In the genomic region with DNA sequence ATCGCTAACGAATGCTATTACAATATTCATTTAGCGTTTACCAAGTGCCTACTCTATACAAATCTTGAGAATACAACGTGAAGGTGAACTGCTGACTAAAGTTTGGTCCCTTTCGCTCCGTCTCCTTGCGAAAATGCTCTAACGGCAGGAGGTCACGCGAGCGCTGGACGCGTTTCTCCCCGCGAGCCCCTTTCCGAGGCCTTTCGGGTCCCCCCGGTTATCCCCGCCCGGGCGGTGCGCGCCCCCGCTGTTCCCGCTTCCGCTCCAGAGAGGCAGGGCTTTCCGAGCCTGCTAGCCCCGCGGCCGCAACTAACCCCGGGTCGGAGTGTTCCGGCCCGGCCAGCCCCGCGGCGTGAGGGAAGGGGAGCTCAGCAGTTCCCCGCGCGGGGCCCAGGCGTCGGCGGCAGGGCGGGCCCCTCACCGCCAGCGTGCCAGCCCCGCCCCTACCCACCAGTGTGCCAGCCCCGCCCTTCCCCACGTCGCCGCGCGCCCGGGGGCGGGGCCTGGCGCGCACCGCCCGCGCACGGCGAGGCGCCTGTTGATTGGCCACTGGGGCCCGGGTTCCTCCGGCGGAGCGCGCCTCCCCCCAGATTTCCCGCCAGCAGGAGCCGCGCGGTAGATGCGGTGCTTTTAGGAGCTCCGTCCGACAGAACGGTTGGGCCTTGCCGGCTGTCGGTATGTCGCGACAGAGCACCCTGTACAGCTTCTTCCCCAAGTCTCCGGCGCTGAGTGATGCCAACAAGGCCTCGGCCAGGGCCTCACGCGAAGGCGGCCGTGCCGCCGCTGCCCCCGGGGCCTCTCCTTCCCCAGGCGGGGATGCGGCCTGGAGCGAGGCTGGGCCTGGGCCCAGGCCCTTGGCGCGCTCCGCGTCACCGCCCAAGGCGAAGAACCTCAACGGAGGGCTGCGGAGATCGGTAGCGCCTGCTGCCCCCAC, we compare ENCODE assay signal across 1 cellular context.
A peak's percentile ranks its signal among the peaks of the same experiment; 100 is the strongest.
TF ChIP-seq lines count a peak whose summit lies in the region.

A gene with protein sequence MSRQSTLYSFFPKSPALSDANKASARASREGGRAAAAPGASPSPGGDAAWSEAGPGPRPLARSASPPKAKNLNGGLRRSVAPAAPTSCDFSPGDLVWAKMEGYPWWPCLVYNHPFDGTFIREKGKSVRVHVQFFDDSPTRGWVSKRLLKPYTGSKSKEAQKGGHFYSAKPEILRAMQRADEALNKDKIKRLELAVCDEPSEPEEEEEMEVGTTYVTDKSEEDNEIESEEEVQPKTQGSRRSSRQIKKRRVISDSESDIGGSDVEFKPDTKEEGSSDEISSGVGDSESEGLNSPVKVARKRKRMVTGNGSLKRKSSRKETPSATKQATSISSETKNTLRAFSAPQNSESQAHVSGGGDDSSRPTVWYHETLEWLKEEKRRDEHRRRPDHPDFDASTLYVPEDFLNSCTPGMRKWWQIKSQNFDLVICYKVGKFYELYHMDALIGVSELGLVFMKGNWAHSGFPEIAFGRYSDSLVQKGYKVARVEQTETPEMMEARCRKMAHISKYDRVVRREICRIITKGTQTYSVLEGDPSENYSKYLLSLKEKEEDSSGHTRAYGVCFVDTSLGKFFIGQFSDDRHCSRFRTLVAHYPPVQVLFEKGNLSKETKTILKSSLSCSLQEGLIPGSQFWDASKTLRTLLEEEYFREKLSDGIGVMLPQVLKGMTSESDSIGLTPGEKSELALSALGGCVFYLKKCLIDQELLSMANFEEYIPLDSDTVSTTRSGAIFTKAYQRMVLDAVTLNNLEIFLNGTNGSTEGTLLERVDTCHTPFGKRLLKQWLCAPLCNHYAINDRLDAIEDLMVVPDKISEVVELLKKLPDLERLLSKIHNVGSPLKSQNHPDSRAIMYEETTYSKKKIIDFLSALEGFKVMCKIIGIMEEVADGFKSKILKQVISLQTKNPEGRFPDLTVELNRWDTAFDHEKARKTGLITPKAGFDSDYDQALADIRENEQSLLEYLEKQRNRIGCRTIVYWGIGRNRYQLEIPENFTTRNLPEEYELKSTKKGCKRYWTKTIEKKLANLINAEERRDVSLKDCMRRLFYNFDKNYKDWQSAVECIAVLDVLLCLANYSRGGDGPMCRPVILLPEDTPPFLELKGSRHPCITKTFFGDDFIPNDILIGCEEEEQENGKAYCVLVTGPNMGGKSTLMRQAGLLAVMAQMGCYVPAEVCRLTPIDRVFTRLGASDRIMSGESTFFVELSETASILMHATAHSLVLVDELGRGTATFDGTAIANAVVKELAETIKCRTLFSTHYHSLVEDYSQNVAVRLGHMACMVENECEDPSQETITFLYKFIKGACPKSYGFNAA (N-terminal part only) (plus strand): TSS at position 589 of the 934 bp plus-strand sequence. CDS start 89 bp downstream, at position 678.

TF ChIP-seq in HEK293, 187 proteins besides CTCF, POLR2A, EP300 and RAD21 (continued from another document and continues in another):
- TF ChIP-seq ZNF311 (tag by site-specific recombination; IDR thresholded peaks at IDR 0.05; ENCODE audit: borderline replicate concordance) (no peak), ZNF677 (tag by site-specific recombination; IDR thresholded peaks at IDR 0.05) (no peak), ZSCAN23 (tag by site-specific recombination; IDR thresholded peaks at IDR 0.05) (no peak), GLIS2 (tag by site-specific recombination; IDR thresholded peaks at IDR 0.05) (peak; percentile 45; the same call in 1 of the 2 replicates), ZNF596 (tag by site-specific recombination; IDR thresholded peaks at IDR 0.05) (no peak), ZNF629 (tag by site-specific recombination; IDR thresholded peaks at IDR 0.05) (peak; percentile 20; the same call in 1 of the 2 replicates), GLI4 (tag by site-specific recombination; IDR thresholded peaks at IDR 0.05) (no peak), ZBTB20 (tag by site-specific recombination; IDR thresholded peaks at IDR 0.05) (peak; percentile 85), ZNF623 (tag by site-specific recombination; IDR thresholded peaks at IDR 0.05) (no peak), BCL11A (tag by site-specific recombination; IDR thresholded peaks at IDR 0.05; ENCODE audit: low read depth) (no peak), ZNF585B (tag by site-specific recombination; IDR thresholded peaks at IDR 0.05) (no peak), EGR2 (tag by site-specific recombination; IDR thresholded peaks at IDR 0.05; ENCODE audit: low read depth) (no peak), ZNF155 (tag by site-specific recombination; IDR thresholded peaks at IDR 0.05) (no peak), ZBTB7A (tag by site-specific recombination; IDR thresholded peaks at IDR 0.05; ENCODE audit: low read depth) (no peak), REPIN1 (tag by site-specific recombination; IDR thresholded peaks at IDR 0.05; ENCODE audit: low read depth) (no peak)
- TF ChIP-seq, protein P1, sequence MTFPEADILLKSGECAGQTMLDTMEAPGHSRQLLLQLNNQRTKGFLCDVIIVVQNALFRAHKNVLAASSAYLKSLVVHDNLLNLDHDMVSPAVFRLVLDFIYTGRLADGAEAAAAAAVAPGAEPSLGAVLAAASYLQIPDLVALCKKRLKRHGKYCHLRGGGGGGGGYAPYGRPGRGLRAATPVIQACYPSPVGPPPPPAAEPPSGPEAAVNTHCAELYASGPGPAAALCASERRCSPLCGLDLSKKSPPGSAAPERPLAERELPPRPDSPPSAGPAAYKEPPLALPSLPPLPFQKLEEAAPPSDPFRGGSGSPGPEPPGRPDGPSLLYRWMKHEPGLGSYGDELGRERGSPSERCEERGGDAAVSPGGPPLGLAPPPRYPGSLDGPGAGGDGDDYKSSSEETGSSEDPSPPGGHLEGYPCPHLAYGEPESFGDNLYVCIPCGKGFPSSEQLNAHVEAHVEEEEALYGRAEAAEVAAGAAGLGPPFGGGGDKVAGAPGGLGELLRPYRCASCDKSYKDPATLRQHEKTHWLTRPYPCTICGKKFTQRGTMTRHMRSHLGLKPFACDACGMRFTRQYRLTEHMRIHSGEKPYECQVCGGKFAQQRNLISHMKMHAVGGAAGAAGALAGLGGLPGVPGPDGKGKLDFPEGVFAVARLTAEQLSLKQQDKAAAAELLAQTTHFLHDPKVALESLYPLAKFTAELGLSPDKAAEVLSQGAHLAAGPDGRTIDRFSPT (tag by site-specific recombination; IDR thresholded peaks at IDR 0.05) = peak; percentile 76; the same call in 1 of the 2 replicates
- TF ChIP-seq, protein P2, sequence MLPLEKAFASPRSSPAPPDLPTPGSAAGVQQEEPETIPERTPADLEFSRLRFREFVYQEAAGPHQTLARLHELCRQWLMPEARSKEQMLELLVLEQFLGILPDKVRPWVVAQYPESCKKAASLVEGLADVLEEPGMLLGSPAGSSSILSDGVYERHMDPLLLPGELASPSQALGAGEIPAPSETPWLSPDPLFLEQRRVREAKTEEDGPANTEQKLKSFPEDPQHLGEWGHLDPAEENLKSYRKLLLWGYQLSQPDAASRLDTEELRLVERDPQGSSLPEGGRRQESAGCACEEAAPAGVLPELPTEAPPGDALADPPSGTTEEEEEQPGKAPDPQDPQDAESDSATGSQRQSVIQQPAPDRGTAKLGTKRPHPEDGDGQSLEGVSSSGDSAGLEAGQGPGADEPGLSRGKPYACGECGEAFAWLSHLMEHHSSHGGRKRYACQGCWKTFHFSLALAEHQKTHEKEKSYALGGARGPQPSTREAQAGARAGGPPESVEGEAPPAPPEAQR (tag by site-specific recombination; IDR thresholded peaks at IDR 0.05) = no peak
- TF ChIP-seq, protein P3, sequence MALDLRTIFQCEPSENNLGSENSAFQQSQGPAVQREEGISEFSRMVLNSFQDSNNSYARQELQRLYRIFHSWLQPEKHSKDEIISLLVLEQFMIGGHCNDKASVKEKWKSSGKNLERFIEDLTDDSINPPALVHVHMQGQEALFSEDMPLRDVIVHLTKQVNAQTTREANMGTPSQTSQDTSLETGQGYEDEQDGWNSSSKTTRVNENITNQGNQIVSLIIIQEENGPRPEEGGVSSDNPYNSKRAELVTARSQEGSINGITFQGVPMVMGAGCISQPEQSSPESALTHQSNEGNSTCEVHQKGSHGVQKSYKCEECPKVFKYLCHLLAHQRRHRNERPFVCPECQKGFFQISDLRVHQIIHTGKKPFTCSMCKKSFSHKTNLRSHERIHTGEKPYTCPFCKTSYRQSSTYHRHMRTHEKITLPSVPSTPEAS (tag by site-specific recombination; IDR thresholded peaks at IDR 0.05) = no peak
- TF ChIP-seq, protein P4, sequence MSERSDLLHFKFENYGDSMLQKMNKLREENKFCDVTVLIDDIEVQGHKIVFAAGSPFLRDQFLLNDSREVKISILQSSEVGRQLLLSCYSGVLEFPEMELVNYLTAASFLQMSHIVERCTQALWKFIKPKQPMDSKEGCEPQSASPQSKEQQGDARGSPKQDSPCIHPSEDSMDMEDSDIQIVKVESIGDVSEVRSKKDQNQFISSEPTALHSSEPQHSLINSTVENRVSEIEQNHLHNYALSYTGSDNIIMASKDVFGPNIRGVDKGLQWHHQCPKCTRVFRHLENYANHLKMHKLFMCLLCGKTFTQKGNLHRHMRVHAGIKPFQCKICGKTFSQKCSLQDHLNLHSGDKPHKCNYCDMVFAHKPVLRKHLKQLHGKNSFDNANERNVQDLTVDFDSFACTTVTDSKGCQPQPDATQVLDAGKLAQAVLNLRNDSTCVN (tag by site-specific recombination; optimal IDR thresholded peaks at IDR 0.05) = peak; percentile 93
- TF ChIP-seq, protein P5, sequence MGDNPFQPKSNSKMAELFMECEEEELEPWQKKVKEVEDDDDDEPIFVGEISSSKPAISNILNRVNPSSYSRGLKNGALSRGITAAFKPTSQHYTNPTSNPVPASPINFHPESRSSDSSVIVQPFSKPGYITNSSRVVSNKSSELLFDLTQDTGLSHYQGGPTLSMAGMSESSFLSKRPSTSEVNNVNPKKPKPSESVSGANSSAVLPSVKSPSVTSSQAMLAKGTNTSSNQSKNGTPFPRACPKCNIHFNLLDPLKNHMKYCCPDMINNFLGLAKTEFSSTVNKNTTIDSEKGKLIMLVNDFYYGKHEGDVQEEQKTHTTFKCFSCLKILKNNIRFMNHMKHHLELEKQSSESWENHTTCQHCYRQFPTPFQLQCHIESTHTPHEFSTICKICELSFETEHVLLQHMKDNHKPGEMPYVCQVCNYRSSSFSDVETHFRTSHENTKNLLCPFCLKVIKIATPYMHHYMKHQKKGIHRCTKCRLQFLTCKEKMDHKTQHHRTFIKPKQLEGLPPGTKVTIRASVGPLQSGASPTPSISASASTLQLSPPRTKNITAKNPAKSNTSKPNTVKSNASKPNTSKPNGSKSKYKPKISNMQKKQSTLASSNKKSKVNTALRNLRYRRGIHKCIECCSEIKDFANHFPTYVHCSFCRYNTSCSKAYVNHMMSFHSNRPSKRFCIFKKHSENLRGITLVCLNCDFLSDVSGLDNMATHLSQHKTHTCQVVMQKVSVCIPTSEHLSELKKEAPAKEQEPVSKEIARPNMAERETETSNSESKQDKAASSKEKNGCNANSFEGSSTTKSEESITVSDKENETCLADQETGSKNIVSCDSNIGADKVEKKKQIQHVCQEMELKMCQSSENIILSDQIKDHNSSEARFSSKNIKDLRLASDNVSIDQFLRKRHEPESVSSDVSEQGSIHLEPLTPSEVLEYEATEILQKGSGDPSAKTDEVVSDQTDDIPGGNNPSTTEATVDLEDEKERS (tag by site-specific recombination; IDR thresholded peaks at IDR 0.05) = no peak
- TF ChIP-seq, protein P6, sequence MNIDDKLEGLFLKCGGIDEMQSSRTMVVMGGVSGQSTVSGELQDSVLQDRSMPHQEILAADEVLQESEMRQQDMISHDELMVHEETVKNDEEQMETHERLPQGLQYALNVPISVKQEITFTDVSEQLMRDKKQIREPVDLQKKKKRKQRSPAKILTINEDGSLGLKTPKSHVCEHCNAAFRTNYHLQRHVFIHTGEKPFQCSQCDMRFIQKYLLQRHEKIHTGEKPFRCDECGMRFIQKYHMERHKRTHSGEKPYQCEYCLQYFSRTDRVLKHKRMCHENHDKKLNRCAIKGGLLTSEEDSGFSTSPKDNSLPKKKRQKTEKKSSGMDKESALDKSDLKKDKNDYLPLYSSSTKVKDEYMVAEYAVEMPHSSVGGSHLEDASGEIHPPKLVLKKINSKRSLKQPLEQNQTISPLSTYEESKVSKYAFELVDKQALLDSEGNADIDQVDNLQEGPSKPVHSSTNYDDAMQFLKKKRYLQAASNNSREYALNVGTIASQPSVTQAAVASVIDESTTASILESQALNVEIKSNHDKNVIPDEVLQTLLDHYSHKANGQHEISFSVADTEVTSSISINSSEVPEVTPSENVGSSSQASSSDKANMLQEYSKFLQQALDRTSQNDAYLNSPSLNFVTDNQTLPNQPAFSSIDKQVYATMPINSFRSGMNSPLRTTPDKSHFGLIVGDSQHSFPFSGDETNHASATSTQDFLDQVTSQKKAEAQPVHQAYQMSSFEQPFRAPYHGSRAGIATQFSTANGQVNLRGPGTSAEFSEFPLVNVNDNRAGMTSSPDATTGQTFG (tag by site-specific recombination; IDR thresholded peaks at IDR 0.05; ENCODE audit: borderline replicate concordance) = no peak
- TF ChIP-seq, protein P7, sequence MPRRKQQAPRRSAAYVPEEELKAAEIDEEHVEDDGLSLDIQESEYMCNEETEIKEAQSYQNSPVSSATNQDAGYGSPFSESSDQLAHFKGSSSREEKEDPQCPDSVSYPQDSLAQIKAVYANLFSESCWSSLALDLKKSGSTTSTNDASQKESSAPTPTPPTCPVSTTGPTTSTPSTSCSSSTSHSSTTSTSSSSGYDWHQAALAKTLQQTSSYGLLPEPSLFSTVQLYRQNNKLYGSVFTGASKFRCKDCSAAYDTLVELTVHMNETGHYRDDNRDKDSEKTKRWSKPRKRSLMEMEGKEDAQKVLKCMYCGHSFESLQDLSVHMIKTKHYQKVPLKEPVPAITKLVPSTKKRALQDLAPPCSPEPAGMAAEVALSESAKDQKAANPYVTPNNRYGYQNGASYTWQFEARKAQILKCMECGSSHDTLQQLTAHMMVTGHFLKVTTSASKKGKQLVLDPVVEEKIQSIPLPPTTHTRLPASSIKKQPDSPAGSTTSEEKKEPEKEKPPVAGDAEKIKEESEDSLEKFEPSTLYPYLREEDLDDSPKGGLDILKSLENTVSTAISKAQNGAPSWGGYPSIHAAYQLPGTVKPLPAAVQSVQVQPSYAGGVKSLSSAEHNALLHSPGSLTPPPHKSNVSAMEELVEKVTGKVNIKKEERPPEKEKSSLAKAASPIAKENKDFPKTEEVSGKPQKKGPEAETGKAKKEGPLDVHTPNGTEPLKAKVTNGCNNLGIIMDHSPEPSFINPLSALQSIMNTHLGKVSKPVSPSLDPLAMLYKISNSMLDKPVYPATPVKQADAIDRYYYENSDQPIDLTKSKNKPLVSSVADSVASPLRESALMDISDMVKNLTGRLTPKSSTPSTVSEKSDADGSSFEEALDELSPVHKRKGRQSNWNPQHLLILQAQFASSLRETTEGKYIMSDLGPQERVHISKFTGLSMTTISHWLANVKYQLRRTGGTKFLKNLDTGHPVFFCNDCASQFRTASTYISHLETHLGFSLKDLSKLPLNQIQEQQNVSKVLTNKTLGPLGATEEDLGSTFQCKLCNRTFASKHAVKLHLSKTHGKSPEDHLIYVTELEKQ (tag by site-specific recombination; IDR thresholded peaks at IDR 0.05; ENCODE audit: borderline replicate concordance) = no peak
- TF ChIP-seq, protein P8, sequence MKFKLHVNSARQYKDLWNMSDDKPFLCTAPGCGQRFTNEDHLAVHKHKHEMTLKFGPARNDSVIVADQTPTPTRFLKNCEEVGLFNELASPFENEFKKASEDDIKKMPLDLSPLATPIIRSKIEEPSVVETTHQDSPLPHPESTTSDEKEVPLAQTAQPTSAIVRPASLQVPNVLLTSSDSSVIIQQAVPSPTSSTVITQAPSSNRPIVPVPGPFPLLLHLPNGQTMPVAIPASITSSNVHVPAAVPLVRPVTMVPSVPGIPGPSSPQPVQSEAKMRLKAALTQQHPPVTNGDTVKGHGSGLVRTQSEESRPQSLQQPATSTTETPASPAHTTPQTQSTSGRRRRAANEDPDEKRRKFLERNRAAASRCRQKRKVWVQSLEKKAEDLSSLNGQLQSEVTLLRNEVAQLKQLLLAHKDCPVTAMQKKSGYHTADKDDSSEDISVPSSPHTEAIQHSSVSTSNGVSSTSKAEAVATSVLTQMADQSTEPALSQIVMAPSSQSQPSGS (tag by site-specific recombination; IDR thresholded peaks at IDR 0.05; ENCODE audit: low read depth) = no peak
